ENCODE assay signal across 22 cellular contexts in genomic region chrX:48685416-48685815, GRCh38. TPM values are rescaled to one million over a fixed set of nuclear protein-coding genes. Genes with fewer than 3 reads are reported as not detected.
DNase-seq lines count a peak whose midpoint lies in the region; ATAC-seq, FAIRE-seq and TF ChIP-seq lines count a peak whose summit lies in the region.
"Had no signal": no experiment of that assay in that cellular context is flagged by ENCODE, and none has a peak within 500 bp of the region (broad histone marks: within the 10 kb centered on the region; RNA-seq: fewer than 3 reads in every experiment).

No MANE protein-coding gene starts in this region.

- POLR2A ChIA-PET in OCI-LY7 (lab: Charles Lee) = no interaction called here
- POLR2A ChIA-PET in GM12878 (lab: Charles Lee) = interaction anchor here (0.5 kb wide), 1 partner anchor 1453 kb away, joined by 4 read pairs; the partner anchor contains the start of gene USP11

- no peak overlapping the region for H2AFZ ChIP-seq in OCI-LY7 (ENCODE audit: low read length)
- H2AFZ ChIP-seq in GM12878 (ENCODE audit: control insufficient read depth, low read depth, low read length) = no peak overlapping the region

- H3K79me2 ChIP-seq in OCI-LY7 (ENCODE audit: insufficient read depth, low read depth, low read length) (peaks cover 21% of the 10 kb centered on the region), GM12878 (ENCODE audit: control insufficient read depth, insufficient read depth, low read length) (peaks cover 26% of the 10 kb centered on the region)

- H3K36me3 Mint-ChIP-seq in activated naive CD4-positive, alpha-beta T cell treated with anti-CD3 and anti-CD28 coated beads for 36 hours (ENCODE audit: low read depth) = peaks cover 32% of the 10 kb centered on the region
- peaks cover 63% of the 10 kb centered on the region for H3K36me3 Mint-ChIP-seq in stimulated activated effector memory CD8-positive, alpha-beta T cell treated with anti-CD3 and anti-CD28 coated beads, Interleukin-12 subunit alpha, Interleukin-12 subunit beta, amount 100 ng/mL, for 72 hours

- no peaks in the 10 kb centered on the region for H3K27me3 ChIP-seq in GM12878 (replicated peaks in 1 of 2; ENCODE audit: control insufficient read depth in 2 of 2, insufficient read depth in 2 of 2, low read length in 1 of 2)
- H3K27me3 ChIP-seq: colonic mucosa, heart left ventricle, left lung had no signal

- ATAC-seq in GM12878 = no peak
- no peak for ATAC-seq in stimulated activated effector memory CD8-positive, alpha-beta T cell treated with anti-CD3 and anti-CD28 coated beads, Interleukin-12 subunit alpha, Interleukin-12 subunit beta, amount 100 ng/mL, for 72 hours
- no peak for ATAC-seq in HG02571 (IDR thresholded peaks at IDR 0.05; ENCODE audit: unreplicated experiment)
- no peak for ATAC-seq in HG03175 (IDR thresholded peaks at IDR 0.05; ENCODE audit: unreplicated experiment)
- ATAC-seq in GM21423 (IDR thresholded peaks at IDR 0.05; ENCODE audit: unreplicated experiment) = no peak
- ATAC-seq: heart left ventricle, left lung had no signal

- H3K4me3 ChIP-seq in OCI-LY7 (ENCODE audit: low read depth, low read length, poor library complexity, severe bottlenecking) (no peak overlapping the region), GM12878 (peak overlapping the region; percentile 79; the same call in 1 of the 2 replicates)
- H3K4me3 ChIP-seq: colonic mucosa had no signal

- no peaks in the 10 kb centered on the region for H3K9me3 ChIP-seq in OCI-LY7 (ENCODE audit: low read length)
- no peaks in the 10 kb centered on the region for H3K9me3 ChIP-seq in GM12878 (replicated peaks; ENCODE audit: control insufficient read depth, insufficient read depth, low read length)
- H3K9me3 ChIP-seq: colonic mucosa, heart left ventricle, left lung had no signal

- SMC1A ChIA-PET in GM12878 (lab: Charles Lee; ENCODE audit: uncharacterized antibody, unreplicated experiment) = interaction anchor here (1.3 to 1.5 kb wide), 2 partner anchors 11 to 37 kb away, joined by 3 read pairs; partner anchors contain the start of gene SUV39H1

- FAIRE-seq in GM12878 (lab: Jason Lieb, UNC) = no peak
- FAIRE-seq: endothelial cell of umbilical vein had no signal

- DNase-seq in activated naive CD4-positive, alpha-beta T cell treated with anti-CD3 and anti-CD28 coated beads for 36 hours = no peak
- no peak for DNase-seq in activated naive CD4-positive, alpha-beta T cell treated with Interleukin-2 at 50 U/mL for 16 hours
- no peak for DNase-seq in OCI-LY7 (ENCODE audit: low spot score)
- no peak for DNase-seq in GM12878 (ENCODE audit: low read depth, low spot score)
- no peak for DNase-seq in stimulated activated effector memory CD8-positive, alpha-beta T cell treated with anti-CD3 and anti-CD28 coated beads, Interleukin-12 subunit alpha, Interleukin-12 subunit beta, amount 100 ng/mL, for 72 hours (ENCODE audit: low spot score in 2 of 2)
- DNase-seq: activated gamma-delta T cell; colonic mucosa; EL; heart left ventricle; Karpas-422; left lung; midbrain; NCI-H1048; NCI-H2029 treated with DMSO at 0.1 percent for 48 hours; NCI-H446; retina; stimulated activated CD4-positive, alpha-beta T cell treated with anti-CD3 and anti-CD28 coated beads, Interleukin-12 subunit alpha, Interleukin-12 subunit beta, amount 100 ng/mL, for 4 hours had no signal

- CTCF ChIA-PET in activated naive CD4-positive, alpha-beta T cell treated with anti-CD3 and anti-CD28 coated beads for 36 hours (lab: Charles Lee) = no interaction called here
- CTCF ChIA-PET in OCI-LY7 (lab: Charles Lee; ENCODE audit: unreplicated experiment) = no interaction called here
- CTCF ChIA-PET in GM12878 (lab: Yijun Ruan, JAX) = interaction anchor here (2.0 kb wide), 1 partner anchor 37 kb away, joined by 5 read pairs; no protein-coding TSS in a partner anchor

- no peaks in the 10 kb centered on the region for H3K27me3 Mint-ChIP-seq in activated naive CD4-positive, alpha-beta T cell treated with anti-CD3 and anti-CD28 coated beads for 36 hours (ENCODE audit: low read depth)

- H3K4me3 Mint-ChIP-seq in activated naive CD4-positive, alpha-beta T cell treated with anti-CD3 and anti-CD28 coated beads for 36 hours = no peak overlapping the region
- peak overlapping the region; percentile 93 for H3K4me3 Mint-ChIP-seq in stimulated activated effector memory CD8-positive, alpha-beta T cell treated with anti-CD3 and anti-CD28 coated beads, Interleukin-12 subunit alpha, Interleukin-12 subunit beta, amount 100 ng/mL, for 72 hours

- H3K9me2 ChIP-seq in OCI-LY7 (ENCODE audit: insufficient read depth, low read length) = no peaks in the 10 kb centered on the region

- TF ChIP-seq CTCF in OCI-LY7 (conservative IDR thresholded peaks at IDR 0.05; ENCODE audit: low read length) (no peak), GM12878 (IDR thresholded peaks at IDR 0.05 in 2 of 3, conservative IDR thresholded peaks at IDR 0.05 in 1 of 3; ENCODE audit: control insufficient read depth in 2 of 3, extremely low read depth in 1 of 3, insufficient read depth in 1 of 3, low read depth in 3 of 3, low read length in 3 of 3) (no peak)

- H3K9me3 Mint-ChIP-seq in activated naive CD4-positive, alpha-beta T cell treated with anti-CD3 and anti-CD28 coated beads for 36 hours = no peaks in the 10 kb centered on the region
- H3K9me3 Mint-ChIP-seq in stimulated activated effector memory CD8-positive, alpha-beta T cell treated with anti-CD3 and anti-CD28 coated beads, Interleukin-12 subunit alpha, Interleukin-12 subunit beta, amount 100 ng/mL, for 72 hours = no peaks in the 10 kb centered on the region

- TF ChIP-seq RAD21 in GM12878 (IDR thresholded peaks at IDR 0.05; ENCODE audit: insufficient read depth, low read depth, low read length) = no peak

- H3K4me2 ChIP-seq in OCI-LY7 (ENCODE audit: low read length) (peak overlapping the region; percentile 99), GM12878 (ENCODE audit: control insufficient read depth, insufficient read depth) (peak overlapping the region; percentile 52)

- WGBS in GM12878 (ENCODE audit: insufficient coverage, insufficient replicate concordance, low lambda C conversion rate, missing lambda C conversion rate) = 69% methylated on average over 11 of the region's 12 CpGs

- RAD21 ChIA-PET in GM12878 (lab: Charles Lee; ENCODE audit: unreplicated experiment) = interaction anchor here (1.2 kb wide), 1 partner anchor 273 kb away, joined by 3 read pairs; no protein-coding TSS in a partner anchor

- intact Hi-C loops in activated naive CD4-positive, alpha-beta T cell treated with anti-CD3 and anti-CD28 coated beads for 36 hours (cut with micrococcal nuclease) = no loop called here
- intact Hi-C loops in OCI-LY7 (cut with micrococcal nuclease; ENCODE audit: unreplicated experiment) = no loop called here
- intact Hi-C loops in GM12878 (cut with micrococcal nuclease; ENCODE audit: unreplicated experiment) = no loop called here

- H3K36me3 ChIP-seq in OCI-LY7 (ENCODE audit: insufficient read depth, low read length) (peaks cover 36% of the 10 kb centered on the region), GM12878 (ENCODE audit: control insufficient read depth in 2 of 2, insufficient read depth in 2 of 2, low read length in 1 of 2) (no peaks in the 10 kb centered on the region; a peak in 1 of 4 replicates)
- H3K36me3 ChIP-seq: colonic mucosa, heart left ventricle had no signal

- no peak overlapping the region for H3K27ac ChIP-seq in OCI-LY7 (ENCODE audit: low read depth, low read length, poor library complexity, severe bottlenecking)
- H3K27ac ChIP-seq in GM12878 (ENCODE audit: control insufficient read depth, insufficient read depth) = no peak overlapping the region
- H3K27ac ChIP-seq: colonic mucosa, left lung had no signal

- BruUV-seq in OCI-LY7 (replicated peaks; lab: Mats Ljungman, UMichigan) (no TSS peak), GM12878 (replicated peaks; lab: Mats Ljungman, UMichigan) (no TSS peak)

- TF ChIP-seq POLR2A in GM12878 (IDR thresholded peaks at IDR 0.05; ENCODE audit: low read depth, low read length) = no peak

- peaks cover 50% of the 10 kb centered on the region for H3K4me1 Mint-ChIP-seq in activated naive CD4-positive, alpha-beta T cell treated with anti-CD3 and anti-CD28 coated beads for 36 hours (ENCODE audit: low read depth)
- peaks cover 38% of the 10 kb centered on the region for H3K4me1 Mint-ChIP-seq in stimulated activated effector memory CD8-positive, alpha-beta T cell treated with anti-CD3 and anti-CD28 coated beads, Interleukin-12 subunit alpha, Interleukin-12 subunit beta, amount 100 ng/mL, for 72 hours

- no peak overlapping the region for H3K9ac ChIP-seq in GM12878 (ENCODE audit: control insufficient read depth, insufficient read depth, low read length)

- no peak for TF ChIP-seq EP300 in GM12878 (IDR thresholded peaks at IDR 0.05; ENCODE audit: borderline replicate concordance in 1 of 2, control insufficient read depth in 1 of 2, low read depth in 2 of 2, low read length in 2 of 2)

- peak overlapping the region; percentile 97 for H3K27ac Mint-ChIP-seq in activated naive CD4-positive, alpha-beta T cell treated with anti-CD3 and anti-CD28 coated beads for 36 hours
- H3K27ac Mint-ChIP-seq in stimulated activated effector memory CD8-positive, alpha-beta T cell treated with anti-CD3 and anti-CD28 coated beads, Interleukin-12 subunit alpha, Interleukin-12 subunit beta, amount 100 ng/mL, for 72 hours = peak overlapping the region; percentile 97

- peaks cover 28% of the 10 kb centered on the region for H3K4me1 ChIP-seq in OCI-LY7 (ENCODE audit: insufficient read depth, low read length, poor library complexity, severe bottlenecking)
- H3K4me1 ChIP-seq in GM12878 (ENCODE audit: control insufficient read depth, insufficient read depth, low read length) = 0 out of 2 replicates have a peak, but pooled peaks cover 2% of the 10 kb centered on the region
- H3K4me1 ChIP-seq: colonic mucosa had no signal

- H4K20me1 ChIP-seq in OCI-LY7 (ENCODE audit: insufficient read depth, low read length) = no peaks in the 10 kb centered on the region
- H4K20me1 ChIP-seq in GM12878 (ENCODE audit: control insufficient read depth, insufficient read depth) = no peaks in the 10 kb centered on the region

- in situ Hi-C loops in GM12878 (cut with MboI) = no loop called here

RNA-seq across cellular contexts. Expression of gene WAS, which starts 1.8 kb away (rescaled TPM):
- 10 to 100 TPM; 76.1 to 77.8 TPM for total RNA-seq in activated naive CD4-positive, alpha-beta T cell treated with anti-CD3 and anti-CD28 coated beads for 36 hours
- total RNA-seq in OCI-LY7 (2014; rRNA removed; shearing (Covaris generic)) = 43.9 and 44.8 TPM in 2 replicates
- total RNA-seq in OCI-LY7 (2022) (87.0 and 89.7 TPM in 2 replicates), GM12878 (2014; rRNA removed) (42.5 and 46.8 TPM in 2 replicates), GM12878 (2014; rRNA removed; fragmentation: Illumina TruSeq; extraction: Trizol) (22.0 and 23.1 TPM in 2 replicates), GM12878 (2021) (84.7 and 86.8 TPM in 2 replicates)
- total RNA-seq in GM12878 (2013; cell fraction: nucleolus; rRNA removed) = 21.8 and 23.0 TPM in 2 replicates
- polyA plus RNA-seq in GM12878 (2011; ENCODE audit: low read depth) = 28.6 TPM
- polyA plus RNA-seq in GM12878 (2011; rRNA removed) (4.5 and 11.6 TPM in 2 replicates), GM12878 (2014; fragmentation: Illumina TruSeq; extraction: Trizol) (27.2 and 83.2 TPM in 2 replicates), GM12878 (2014; fragmentation: Nextera tagmentation; extraction: Ambion mirVana) (1 to 10 TPM; 1.6 to 2.0 TPM), GM12878 (2014; rRNA removed) (30.9 and 42.5 TPM in 2 replicates), GM12878 (2016; fragmentation: Nextera tagmentation; extraction: Ambion mirVana) (10 to 100 TPM; 19.5 to 23.0 TPM)
- polyA plus RNA-seq in GM12878 (2011; cell fraction: cytosol; rRNA removed) = 13.9 and 25.0 TPM in 2 replicates
- polyA plus RNA-seq in GM12878 (2011; cell fraction: nucleus; rRNA removed) = 44.2 and 60.9 TPM in 2 replicates
- polyA plus RNA-seq in GM12878 (2012) = 75.1 and 90.0 TPM in 2 replicates
- 14.0 and 23.0 TPM in 2 replicates for polyA minus RNA-seq in GM12878 (2011; rRNA and poly(A)+ RNA removed)
- polyA minus RNA-seq in GM12878 (2011; cell fraction: cytosol; rRNA and poly(A)+ RNA removed) = 18.0 and 20.1 TPM in 2 replicates
- 17.9 and 21.3 TPM in 2 replicates for polyA minus RNA-seq in GM12878 (2011; cell fraction: nucleus; rRNA and poly(A)+ RNA removed)
- polyA plus RNA-seq: AG04450, endothelial cell of umbilical vein had no signal

RNA-seq across cellular contexts. Expression of gene SUV39H1, which starts 11.1 kb away (rescaled TPM):
- total RNA-seq in activated naive CD4-positive, alpha-beta T cell treated with anti-CD3 and anti-CD28 coated beads for 36 hours = 10 to 100 TPM; 31.5 to 31.9 TPM
- total RNA-seq in OCI-LY7 (2014; rRNA removed; shearing (Covaris generic)) = 21.1 and 27.0 TPM in 2 replicates
- total RNA-seq in OCI-LY7 (2022) (33.0 and 34.2 TPM in 2 replicates), GM12878 (2014; rRNA removed) (19.6 and 21.7 TPM in 2 replicates), GM12878 (2014; rRNA removed; fragmentation: Illumina TruSeq; extraction: Trizol) (11.1 and 12.3 TPM in 2 replicates), GM12878 (2021) (25.3 and 29.0 TPM in 2 replicates)
- 5.6 and 6.0 TPM in 2 replicates for total RNA-seq in GM12878 (2013; cell fraction: nucleolus; rRNA removed)
- 6.9 TPM for polyA plus RNA-seq in GM12878 (2011; ENCODE audit: low read depth)
- polyA plus RNA-seq in GM12878 (2011; rRNA removed) (4.6 and 10.1 TPM in 2 replicates), GM12878 (2014; fragmentation: Illumina TruSeq; extraction: Trizol) (10.9 and 19.7 TPM in 2 replicates), GM12878 (2014; fragmentation: Nextera tagmentation; extraction: Ambion mirVana) (1 to 10 TPM; 4.9 to 5.7 TPM), GM12878 (2014; rRNA removed) (14.4 and 18.7 TPM in 2 replicates), GM12878 (2016; fragmentation: Nextera tagmentation; extraction: Ambion mirVana) (10 to 100 TPM; 29.8 to 33.2 TPM)
- polyA plus RNA-seq in GM12878 (2011; cell fraction: cytosol; rRNA removed) = 17.3 and 19.3 TPM in 2 replicates
- 27.7 and 34.7 TPM in 2 replicates for polyA plus RNA-seq in GM12878 (2011; cell fraction: nucleus; rRNA removed)
- polyA plus RNA-seq in GM12878 (2012) = 12.5 and 12.9 TPM in 2 replicates
- 12.3 and 17.8 TPM in 2 replicates for polyA minus RNA-seq in GM12878 (2011; rRNA and poly(A)+ RNA removed)
- 8.2 and 9.0 TPM in 2 replicates for polyA minus RNA-seq in GM12878 (2011; cell fraction: cytosol; rRNA and poly(A)+ RNA removed)
- polyA minus RNA-seq in GM12878 (2011; cell fraction: nucleus; rRNA and poly(A)+ RNA removed) = 6.5 and 13.5 TPM in 2 replicates
